10 cellular contexts compared by ENCODE assay signal in genomic region chr5:180618830-180619562, GRCh38. TPM values are rescaled to one million over a fixed set of nuclear protein-coding genes. Genes with fewer than 3 reads are reported as not detected.
DNase-seq lines count a peak whose midpoint lies in the region; ATAC-seq and TF ChIP-seq lines count a peak whose summit lies in the region.
"Had no signal": no experiment of that assay in that cellular context is flagged by ENCODE, and none has a peak within 500 bp of the region (broad histone marks: within the 10 kb centered on the region; RNA-seq: fewer than 3 reads in every experiment).

No MANE protein-coding gene starts in this region.

- H3K9ac ChIP-seq in ES-I3 (ENCODE audit: low read depth, low read length), result peak overlapping the region; percentile 74

- DNase-seq in NCI-H82 (lab: John Stamatoyannopoulos, UW) (peak; percentile 51), body of pancreas (peak in 1 of 4 donors; percentile 44), upper lobe of left lung (peak in 1 of 2 donors; percentile 86), transverse colon (no peak), cerebellar nuclear complex (lab: John Stamatoyannopoulos, UW) (no peak)
- DNase-seq: heart right ventricle had no signal

- TF ChIP-seq EP300 in upper lobe of left lung (IDR thresholded peaks at IDR 0.05), result no peak
- TF ChIP-seq EP300 in transverse colon (IDR thresholded peaks at IDR 0.05; ENCODE audit: low read depth), result no peak

- H3K36me3 ChIP-seq in ES-I3 (ENCODE audit: insufficient read depth, low read length) (no peaks in the 10 kb centered on the region), body of pancreas (replicated peaks in 1 of 2; ENCODE audit: insufficient read depth in 1 of 2, low read depth in 2 of 2) (no peaks in the 10 kb centered on the region), mesodermal cell (ENCODE audit: control insufficient read depth, insufficient read depth, low read length) (peaks cover 6% of the 10 kb centered on the region), upper lobe of left lung (peaks cover 0 to 20% (median 8%) of the 10 kb centered on the region in 4 donors), transverse colon (no peaks in the 10 kb centered on the region)

- in situ Hi-C loops in transverse colon (cut with MboI; ENCODE audit: low pct_ligation_motif_present in 1 of 4, low pct_unique_long_range_greater_than_20kb in 1 of 4, low sequenced_read_pairs in 3 of 4), result no loop called here

- WGBS in body of pancreas, 2 donors, result 4 to 12% methylated on average over 9 to 64 of the region's 90 CpGs
- 4 to 11% methylated on average over 38 to 54 of the region's 90 CpGs for WGBS in mesodermal cell (ENCODE audit: insufficient coverage in 2 of 2), 2 experiments
- 52 to 56% methylated on average over 38 to 47 of the region's 90 CpGs for WGBS in upper lobe of left lung, 2 donors
- 22% methylated on average over 77 of the region's 90 CpGs; no CpG with 5 or more reads in 1 of the 2 donors for WGBS in transverse colon (ENCODE audit: low coverage in 1 of 2), 2 donors

- no peaks in the 10 kb centered on the region; the same call in 1 of the 2 replicates for H3K4me1 ChIP-seq in ES-I3 (ENCODE audit: insufficient read depth, low read length)
- peaks cover 9% of the 10 kb centered on the region for H3K4me1 ChIP-seq in body of pancreas
- H3K4me1 ChIP-seq in mesodermal cell (ENCODE audit: control insufficient read depth, insufficient read depth, low read length, poor library complexity, severe bottlenecking), result no peaks in the 10 kb centered on the region
- peaks cover 9 to 27% (median 14%) of the 10 kb centered on the region in 4 donors for H3K4me1 ChIP-seq in upper lobe of left lung
- peaks cover 0 to 4% (median 2%) of the 10 kb centered on the region in 4 donors for H3K4me1 ChIP-seq in transverse colon

- H3K27me3 ChIP-seq in body of pancreas, result peaks cover 0 to 7% of the 10 kb centered on the region in 2 donors
- peaks cover 0 to 6% (median 0%) of the 10 kb centered on the region in 4 donors for H3K27me3 ChIP-seq in upper lobe of left lung
- peaks cover 21% of the 10 kb centered on the region for H3K27me3 ChIP-seq in transverse colon

- intact Hi-C loops in body of pancreas (cut with DNase I) (no loop called here), transverse colon (cut with DNase I; ENCODE audit: low total_unique reads) (no loop called here)

- TF ChIP-seq POLR2A in body of pancreas (IDR thresholded peaks at IDR 0.05) (no peak), upper lobe of left lung (IDR thresholded peaks at IDR 0.05) (no peak), transverse colon (IDR thresholded peaks at IDR 0.05) (no peak)

- TF ChIP-seq CTCF in body of pancreas (IDR thresholded peaks at IDR 0.05) (peak in 3 of 7 experiments; percentile 11 to 35 (median 17)), upper lobe of left lung (IDR thresholded peaks at IDR 0.05) (peak in 4 of 6 experiments; percentile 20 to 53 (median 40)), transverse colon (IDR thresholded peaks at IDR 0.05) (no peak)

- H3K9me3 ChIP-seq in ES-I3 (ENCODE audit: control insufficient read depth, insufficient read depth, low read length) (no peaks in the 10 kb centered on the region), body of pancreas (no peaks in the 10 kb centered on the region), mesodermal cell (ENCODE audit: control insufficient read depth, low read length) (no peaks in the 10 kb centered on the region), upper lobe of left lung (no peaks in the 10 kb centered on the region), transverse colon (no peaks in the 10 kb centered on the region)

- H3K27ac ChIP-seq in body of pancreas, result no peak overlapping the region
- H3K27ac ChIP-seq in mesodermal cell (ENCODE audit: low read depth, low read length, severe bottlenecking), result no peak overlapping the region
- H3K27ac ChIP-seq in upper lobe of left lung, result no peak overlapping the region
- H3K27ac ChIP-seq in transverse colon, result no peak overlapping the region
- H3K27ac ChIP-seq: heart right ventricle had no signal

- peak; percentile 54 for ATAC-seq in body of pancreas
- ATAC-seq in upper lobe of left lung (ENCODE audit: low FRiP score in 2 of 2), result peak in 1 of 2 donors; percentile 27
- no peak for ATAC-seq in HG02870 (IDR thresholded peaks at IDR 0.05; ENCODE audit: unreplicated experiment)

- no peak overlapping the region for H3K4me3 ChIP-seq in body of pancreas
- H3K4me3 ChIP-seq in mesodermal cell (ENCODE audit: extremely low read depth, insufficient read depth, low read length, poor library complexity, severe bottlenecking), result peak overlapping the region; percentile 46
- H3K4me3 ChIP-seq in upper lobe of left lung, result peak overlapping the region in 3 of 4 donors; percentile 40 to 43 (median 41)
- peak overlapping the region in 2 of 4 donors; percentile 27 to 36 for H3K4me3 ChIP-seq in transverse colon

RNA-seq across cellular contexts. Expression of gene SCGB3A1, which starts 27.7 kb away (rescaled TPM):
- total RNA-seq in body of pancreas, result not detected
- polyA plus RNA-seq in mesodermal cell (2013, experiment 1 of 2), result 0.92 TPM
- polyA plus RNA-seq in mesodermal cell (2013, experiment 2 of 2), result 1.0 TPM
- 100 to 1,000 TPM; 232 to 940 (median 596) TPM for total RNA-seq in upper lobe of left lung
- total RNA-seq in transverse colon, result not detected
- total RNA-seq: HT1080 had no signal

RNA-seq across cellular contexts. Expression of gene FLT4, which starts 30.4 kb away (rescaled TPM):
- total RNA-seq in body of pancreas (1 to 10 TPM; 6.3 to 7.5 TPM), upper lobe of left lung (10 to 100 TPM; 11.7 to 34.0 (median 21.2) TPM), transverse colon (10 to 100 TPM in 1 of 4 donors, 1 to 10 TPM in 3; 1.8 to 16.1 (median 4.0) TPM)
- 20.2 TPM for polyA plus RNA-seq in mesodermal cell (2013, experiment 1 of 2)
- 11.8 TPM for polyA plus RNA-seq in mesodermal cell (2013, experiment 2 of 2)

Comparison
In these comparisons a context has a peak if more than half of its experiments do, and no peak if none do; other contexts are left out.
1. H3K4me3 ChIP-seq: peak in mesodermal cell (single experiment) and upper lobe of left lung (3 of 4); none in body of pancreas (0 of 2).
2. CTCF ChIP-seq: peak in upper lobe of left lung (4 of 6); none in transverse colon (0 of 5).
3. RNA of gene SCGB3A1, which starts 27.7 kb away (total RNA-seq): 232 to 940 TPM in upper lobe of left lung; not detected in body of pancreas and not detected in transverse colon; every median in the first group is over 100 times any median in the second.